ENCODE assay signal across 1 cellular context in the genomic region with DNA sequence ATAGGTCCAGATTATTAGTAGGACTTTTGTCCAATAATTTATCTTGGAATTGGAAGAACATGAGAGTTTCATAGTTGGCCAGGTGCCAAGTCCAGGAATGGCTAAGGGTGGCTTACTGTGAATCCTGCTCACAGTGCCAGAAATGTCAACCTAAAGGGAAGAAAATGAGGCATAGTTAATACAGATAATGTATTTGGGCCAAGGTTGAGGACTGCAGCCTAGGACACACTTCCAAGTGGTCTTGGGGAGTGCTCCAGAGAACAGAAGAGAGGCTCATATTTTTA.
A peak's percentile ranks its signal among the peaks of the same experiment; 100 is the strongest.
TF ChIP-seq lines count a peak whose summit lies in the region.

No MANE protein-coding gene starts in this region.

TF ChIP-seq in K562, 482 proteins besides CTCF, POLR2A, EP300 and RAD21 (continued from another document):
- TF ChIP-seq, protein P1, sequence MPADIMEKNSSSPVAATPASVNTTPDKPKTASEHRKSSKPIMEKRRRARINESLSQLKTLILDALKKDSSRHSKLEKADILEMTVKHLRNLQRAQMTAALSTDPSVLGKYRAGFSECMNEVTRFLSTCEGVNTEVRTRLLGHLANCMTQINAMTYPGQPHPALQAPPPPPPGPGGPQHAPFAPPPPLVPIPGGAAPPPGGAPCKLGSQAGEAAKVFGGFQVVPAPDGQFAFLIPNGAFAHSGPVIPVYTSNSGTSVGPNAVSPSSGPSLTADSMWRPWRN (IDR thresholded peaks at IDR 0.05; ENCODE audit: low read depth), result no peak
- no peak for TF ChIP-seq EZH2 (IDR thresholded peaks at IDR 0.05; ENCODE audit: borderline replicate concordance, low read depth, low read length)
- no peak for TF ChIP-seq PHTF2 (CRISPR knock-in tag; IDR thresholded peaks at IDR 0.05)
- TF ChIP-seq GATAD2B (IDR thresholded peaks at IDR 0.05; ENCODE audit: borderline replicate concordance), result 0 out of 2 replicates have a peak, but pooled peaks have one; percentile 36
- TF ChIP-seq ETS2 (tag; IDR thresholded peaks at IDR 0.05; ENCODE audit: borderline replicate concordance, poor library complexity, severe bottlenecking), result no peak
- no peak for TF ChIP-seq RBM25 (IDR thresholded peaks at IDR 0.05; ENCODE audit: low read depth, low read length, severe bottlenecking)
- TF ChIP-seq EGR1 (conservative IDR thresholded peaks at IDR 0.05), result no peak
- TF ChIP-seq ZBTB1 (CRISPR knock-in tag; IDR thresholded peaks at IDR 0.05; ENCODE audit: borderline replicate concordance, low read depth), result no peak
- peak in 1 of 2 experiments; percentile 76 for TF ChIP-seq NCOA2 (IDR thresholded peaks at IDR 0.05; ENCODE audit: partially characterized antibody in 2 of 2)
- TF ChIP-seq, protein P2, sequence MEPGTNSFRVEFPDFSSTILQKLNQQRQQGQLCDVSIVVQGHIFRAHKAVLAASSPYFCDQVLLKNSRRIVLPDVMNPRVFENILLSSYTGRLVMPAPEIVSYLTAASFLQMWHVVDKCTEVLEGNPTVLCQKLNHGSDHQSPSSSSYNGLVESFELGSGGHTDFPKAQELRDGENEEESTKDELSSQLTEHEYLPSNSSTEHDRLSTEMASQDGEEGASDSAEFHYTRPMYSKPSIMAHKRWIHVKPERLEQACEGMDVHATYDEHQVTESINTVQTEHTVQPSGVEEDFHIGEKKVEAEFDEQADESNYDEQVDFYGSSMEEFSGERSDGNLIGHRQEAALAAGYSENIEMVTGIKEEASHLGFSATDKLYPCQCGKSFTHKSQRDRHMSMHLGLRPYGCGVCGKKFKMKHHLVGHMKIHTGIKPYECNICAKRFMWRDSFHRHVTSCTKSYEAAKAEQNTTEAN (CRISPR knock-in tag; IDR thresholded peaks at IDR 0.05), result no peak
- peak; percentile 100 for TF ChIP-seq NFIC (IDR thresholded peaks at IDR 0.05)
- TF ChIP-seq NFIX (CRISPR knock-in tag; IDR thresholded peaks at IDR 0.05; ENCODE audit: low read depth), result peak; percentile 99
